ENCODE assay signal across 25 cellular contexts in the genomic region with DNA sequence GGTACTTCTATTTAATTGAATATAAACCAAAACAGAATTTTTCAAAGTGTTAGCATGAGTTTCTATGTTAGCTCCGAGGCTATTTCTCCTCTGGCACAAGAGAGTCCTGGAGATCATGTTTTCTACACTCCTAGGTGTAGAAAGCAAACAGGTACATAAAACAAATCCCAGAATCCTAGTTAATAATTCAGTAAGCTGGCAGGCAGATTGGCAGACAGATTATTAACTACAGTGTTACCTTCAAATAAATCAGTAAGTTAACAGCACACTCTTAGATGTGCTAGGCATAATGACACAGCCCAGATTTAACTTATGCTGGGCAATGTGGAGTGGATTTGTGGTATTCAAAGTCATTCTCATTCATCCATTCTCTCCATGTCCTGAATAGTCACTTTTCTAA.
"Had no signal": no experiment of that assay in that cellular context is flagged by ENCODE, and none has a peak within 500 bp of the region (broad histone marks: within the 10 kb centered on the region; RNA-seq: fewer than 3 reads in every experiment).

No MANE protein-coding gene starts in this region.

- H3K36me3 Mint-ChIP-seq: activated naive CD8-positive, alpha-beta T cell had no signal

- H3K27ac Mint-ChIP-seq: activated CD4-positive, alpha-beta memory T cell treated with anti-CD3 and anti-CD28 coated beads, Interleukin-2, amount 10 ng/mL, durations not matched to agents 7 days and 5 days; activated CD4-positive, alpha-beta T cell treated with anti-CD3 and anti-CD28 coated beads for 36 hours; activated naive CD4-positive, alpha-beta T cell treated with anti-CD3 and anti-CD28 coated beads for 36 hours; activated naive CD8-positive, alpha-beta T cell; activated T-helper 17 cell treated with anti-CD3 and anti-CD28 coated beads, Interleukin-2, amount 50 U/mL, for 72 hours had no signal

- FAIRE-seq: astrocyte had no signal

- DNase-seq: activated CD4-positive, alpha-beta memory T cell treated with anti-CD3 and anti-CD28 coated beads, Interleukin-2, amount 10 ng/mL, durations not matched to agents 7 days and 5 days; activated CD4-positive, alpha-beta T cell treated with anti-CD3 and anti-CD28 coated beads for 36 hours; activated CD4-positive, alpha-beta T cell treated with anti-CD3 and anti-CD28 coated beads, Interleukin-2, amount 50 U/mL, for 1 hour; activated gamma-delta T cell; activated naive CD4-positive, alpha-beta T cell treated with anti-CD3 and anti-CD28 coated beads for 36 hours; activated T-cell treated with anti-CD3 and anti-CD28 coated beads for 4 hours; activated T-cell treated with anti-CD3 and anti-CD28 coated beads, Interleukin-2, amount 50 U/mL, for 48 hours; amygdala; NCI-H1436 treated with DMSO at 0.1 percent for 48 hours; NCI-H187; NCI-H526; NCI-H774; NK-92 treated with Interleukin-12 subunit alpha and Interleukin-12 subunit beta, amount 100 ng/mL, for 24 hours; OCI-M1; Peyer's patch; Right ventricle myocardium superior; SJCRH30; SK-N-SH; T-helper 1 cell had no signal

- ATAC-seq: activated CD4-positive, alpha-beta T cell treated with anti-CD3 and anti-CD28 coated beads for 36 hours; activated T-helper 17 cell treated with anti-CD3 and anti-CD28 coated beads, Interleukin-2, amount 50 U/mL, for 72 hours had no signal

- H3K4me1 Mint-ChIP-seq: activated CD4-positive, alpha-beta memory T cell treated with anti-CD3 and anti-CD28 coated beads, Interleukin-2, amount 10 ng/mL, durations not matched to agents 7 days and 5 days; activated CD4-positive, alpha-beta T cell treated with anti-CD3 and anti-CD28 coated beads for 36 hours; activated T-helper 17 cell treated with anti-CD3 and anti-CD28 coated beads, Interleukin-2, amount 50 U/mL, for 72 hours had no signal

- H3K4me3 Mint-ChIP-seq: activated CD4-positive, alpha-beta memory T cell treated with anti-CD3 and anti-CD28 coated beads, Interleukin-2, amount 10 ng/mL, durations not matched to agents 7 days and 5 days; activated CD4-positive, alpha-beta T cell treated with anti-CD3 and anti-CD28 coated beads for 36 hours; activated naive CD4-positive, alpha-beta T cell treated with anti-CD3 and anti-CD28 coated beads for 36 hours; activated naive CD8-positive, alpha-beta T cell; activated T-helper 17 cell treated with anti-CD3 and anti-CD28 coated beads, Interleukin-2, amount 50 U/mL, for 72 hours had no signal

- H3K4me3 ChIP-seq: Peyer's patch, SJCRH30 had no signal

- H3K36me3 ChIP-seq: Peyer's patch, SJCRH30 had no signal

- H3K27me3 ChIP-seq: Peyer's patch, SJCRH30 had no signal

- H3K9me3 Mint-ChIP-seq: activated CD4-positive, alpha-beta memory T cell treated with anti-CD3 and anti-CD28 coated beads, Interleukin-2, amount 10 ng/mL, durations not matched to agents 7 days and 5 days had no signal

- H3K27ac ChIP-seq: KMS-11, Peyer's patch, RWPE1, SJCRH30, VCaP had no signal

- H3K9me3 ChIP-seq: Peyer's patch, SJCRH30, SK-N-SH had no signal

- H3K4me1 ChIP-seq: Peyer's patch, SJCRH30 had no signal
